In genomic region chr18:10381951-10382350, GRCh38 we compare ENCODE assay signal across 21 cellular contexts.
DNase-seq lines count a peak whose midpoint lies in the region; FAIRE-seq and TF ChIP-seq lines count a peak whose summit lies in the region.
"Had no signal": no experiment of that assay in that cellular context is flagged by ENCODE, and none has a peak within 500 bp of the region (broad histone marks: within the 10 kb centered on the region; RNA-seq: fewer than 3 reads in every experiment).

No MANE protein-coding gene starts in this region.

- H4K20me1 ChIP-seq in GM23248 (ENCODE audit: insufficient read depth) (no peaks in the 10 kb centered on the region), astrocyte (ENCODE audit: insufficient read depth, low read length) (no peaks in the 10 kb centered on the region)

- no peak for TF ChIP-seq CTCF in astrocyte (IDR thresholded peaks at IDR 0.05; ENCODE audit: insufficient read depth, low read depth, low read length)
- no peak for TF ChIP-seq CTCF in tibial artery (IDR thresholded peaks at IDR 0.05)

- H3K4me3 ChIP-seq in GM23248: no peak overlapping the region
- H3K4me3 ChIP-seq in astrocyte (ENCODE audit: insufficient read depth, low read depth, low read length): no peak overlapping the region
- H3K4me3 ChIP-seq in tibial artery: no peak overlapping the region
- H3K4me3 ChIP-seq: GM12878, Peyer's patch, SK-N-MC had no signal

- no peak overlapping the region for H3K27ac Mint-ChIP-seq in astrocyte (ENCODE audit: unreplicated experiment)
- H3K27ac Mint-ChIP-seq in activated naive CD8-positive, alpha-beta T cell treated with anti-CD3 and anti-CD28 coated beads for 36 hours: no peak overlapping the region
- H3K27ac Mint-ChIP-seq: B cell; CD4-positive, CD25-positive, alpha-beta regulatory T cell; IgD-negative memory B cell had no signal

- no peak overlapping the region for H3K4me3 Mint-ChIP-seq in astrocyte (ENCODE audit: unreplicated experiment)
- H3K4me3 Mint-ChIP-seq in activated naive CD8-positive, alpha-beta T cell treated with anti-CD3 and anti-CD28 coated beads for 36 hours: no peak overlapping the region
- H3K4me3 Mint-ChIP-seq: B cell; CD4-positive, CD25-positive, alpha-beta regulatory T cell; IgD-negative memory B cell had no signal

- H2AFZ ChIP-seq in GM23248 (no peak overlapping the region), astrocyte (ENCODE audit: low read depth, low read length) (no peak overlapping the region)

- no peak overlapping the region for H3K4me2 ChIP-seq in GM23248 (ENCODE audit: unreplicated experiment)
- peak overlapping the region; percentile 14 for H3K4me2 ChIP-seq in astrocyte (ENCODE audit: low read length)

- FAIRE-seq in astrocyte (lab: Jason Lieb, UNC): no peak
- FAIRE-seq: GM12878, H1 had no signal

- no peaks in the 10 kb centered on the region for H3K9me3 Mint-ChIP-seq in astrocyte (ENCODE audit: unreplicated experiment)
- H3K9me3 Mint-ChIP-seq in activated naive CD8-positive, alpha-beta T cell treated with anti-CD3 and anti-CD28 coated beads for 36 hours: no peaks in the 10 kb centered on the region
- H3K9me3 Mint-ChIP-seq: IgD-negative memory B cell had no signal

- H3K36me3 ChIP-seq in GM23248 (ENCODE audit: low read depth) (no peaks in the 10 kb centered on the region), astrocyte (ENCODE audit: insufficient read depth, low read length) (no peaks in the 10 kb centered on the region), tibial artery (no peaks in the 10 kb centered on the region)
- H3K36me3 ChIP-seq: Peyer's patch had no signal

- in situ Hi-C loops in GM23248 (cut with MboI): no loop called here

- no peak overlapping the region for H3K9ac ChIP-seq in GM23248
- no peak overlapping the region for H3K9ac ChIP-seq in astrocyte (ENCODE audit: low read length)

- no peaks in the 10 kb centered on the region for H3K79me2 ChIP-seq in GM23248 (ENCODE audit: insufficient read depth)
- no peaks in the 10 kb centered on the region for H3K79me2 ChIP-seq in astrocyte (ENCODE audit: insufficient read depth, low read length)

- peak; percentile 62 for DNase-seq in GM23248
- DNase-seq in HS-27A (ENCODE audit: low read depth): peak; percentile 20
- DNase-seq in astrocyte (ENCODE audit: low read depth): peak; percentile 46
- DNase-seq in myocyte (ENCODE audit: low read depth): peak; percentile 39
- no peak for DNase-seq in tibial artery
- no peak for DNase-seq in NCI-H510A (lab: John Stamatoyannopoulos, UW)
- DNase-seq in activated naive CD8-positive, alpha-beta T cell treated with anti-CD3 and anti-CD28 coated beads for 36 hours: no peak
- DNase-seq: CD4-positive, CD25-positive, alpha-beta regulatory T cell; DMS79 treated with DMSO at 0.1 percent for 48 hours; GDM1; MV-4-11; NCI-H1417; NCI-H2029 treated with DMSO at 0.1 percent for 48 hours; Peyer's patch; Right ventricle myocardium superior; T-helper 1 cell had no signal

- H3K36me3 Mint-ChIP-seq in astrocyte (ENCODE audit: low read depth, unreplicated experiment): no peaks in the 10 kb centered on the region
- no peaks in the 10 kb centered on the region for H3K36me3 Mint-ChIP-seq in activated naive CD8-positive, alpha-beta T cell treated with anti-CD3 and anti-CD28 coated beads for 36 hours
- H3K36me3 Mint-ChIP-seq: CD4-positive, CD25-positive, alpha-beta regulatory T cell; IgD-negative memory B cell had no signal

- 27 to 48% methylated on average over 4 of the region's 4 CpGs for WGBS in GM23248 (ENCODE audit: low coverage in 1 of 2, low lambda C conversion rate in 2 of 2, missing lambda C conversion rate in 2 of 2), 2 experiments

- no peaks in the 10 kb centered on the region for H3K27me3 ChIP-seq in GM23248 (replicated peaks; ENCODE audit: insufficient read depth)
- no peaks in the 10 kb centered on the region for H3K27me3 ChIP-seq in astrocyte (ENCODE audit: insufficient read depth, low read length)
- no peaks in the 10 kb centered on the region for H3K27me3 ChIP-seq in tibial artery
- H3K27me3 ChIP-seq: Peyer's patch had no signal

- intact Hi-C loops in tibial artery (cut with DNase I; ENCODE audit: low total_unique reads): no loop called here

- H3K27me3 Mint-ChIP-seq in astrocyte (ENCODE audit: low read depth, unreplicated experiment): peaks cover 4% of the 10 kb centered on the region
- no peaks in the 10 kb centered on the region for H3K27me3 Mint-ChIP-seq in activated naive CD8-positive, alpha-beta T cell treated with anti-CD3 and anti-CD28 coated beads for 36 hours

- H3F3A ChIP-seq in GM23248 (ENCODE audit: insufficient read depth): peaks cover 33% of the 10 kb centered on the region

- H3K9me3 ChIP-seq in GM23248 (ENCODE audit: low read depth): no peaks in the 10 kb centered on the region
- H3K9me3 ChIP-seq in astrocyte (ENCODE audit: insufficient read depth, low read depth, low read length): no peaks in the 10 kb centered on the region
- no peaks in the 10 kb centered on the region for H3K9me3 ChIP-seq in tibial artery
- H3K9me3 ChIP-seq: Peyer's patch had no signal

- H3K27ac ChIP-seq in GM23248 (no peak overlapping the region), astrocyte (ENCODE audit: low read depth, low read length) (no peak overlapping the region), tibial artery (no peak overlapping the region)
- H3K27ac ChIP-seq: Peyer's patch, SK-N-MC had no signal

- H3K4me1 ChIP-seq in GM23248 (ENCODE audit: insufficient read depth) (peaks cover 38% of the 10 kb centered on the region), astrocyte (ENCODE audit: insufficient read depth, low read length) (peaks cover 28% of the 10 kb centered on the region), tibial artery (peaks cover 0 to 2% (median 0%) of the 10 kb centered on the region in 4 donors)
- H3K4me1 ChIP-seq: Peyer's patch had no signal

- peaks cover 25% of the 10 kb centered on the region for H3K4me1 Mint-ChIP-seq in astrocyte (ENCODE audit: low read depth, unreplicated experiment)
- H3K4me1 Mint-ChIP-seq in activated naive CD8-positive, alpha-beta T cell treated with anti-CD3 and anti-CD28 coated beads for 36 hours: peaks cover 3% of the 10 kb centered on the region
- H3K4me1 Mint-ChIP-seq: CD4-positive, CD25-positive, alpha-beta regulatory T cell; IgD-negative memory B cell had no signal

- H3K9me2 ChIP-seq in GM23248 (ENCODE audit: insufficient read depth): no peaks in the 10 kb centered on the region

Comparison
In these comparisons a context has a peak if more than half of its experiments do, and no peak if none do; other contexts are left out.
1. DNase-seq: peak in GM23248 (single experiment), HS-27A (single experiment), astrocyte (single experiment) and myocyte (single experiment); none in tibial artery (0 of 2), NCI-H510A (single experiment) and activated naive CD8-positive, alpha-beta T cell treated with anti-CD3 and anti-CD28 coated beads for 36 hours (single experiment).